ENCODE assay signal across 2 cellular contexts in genomic region chr7:47970750-47971149, GRCh38.
TF ChIP-seq lines count a peak whose summit lies in the region.

No MANE protein-coding gene starts in this region.

TF ChIP-seq in liver, 16 proteins besides CTCF, POLR2A, EP300 and RAD21:
- TF ChIP-seq TAF1 (conservative IDR thresholded peaks at IDR 0.05): no peak
- no peak for TF ChIP-seq HNF4A (conservative IDR thresholded peaks at IDR 0.05)
- no peak for TF ChIP-seq FOXA2 (IDR thresholded peaks at IDR 0.05)
- no peak for TF ChIP-seq ATF3 (IDR thresholded peaks at IDR 0.05)
- no peak for TF ChIP-seq YY1 (IDR thresholded peaks at IDR 0.05)
- TF ChIP-seq NR2F2 (IDR thresholded peaks at IDR 0.05): no peak
- TF ChIP-seq REST (IDR thresholded peaks at IDR 0.05): no peak
- TF ChIP-seq RXRA (IDR thresholded peaks at IDR 0.05): no peak
- TF ChIP-seq GABPA (IDR thresholded peaks at IDR 0.05 in 1 of 2, conservative IDR thresholded peaks at IDR 0.05 in 1 of 2): no peak
- no peak for TF ChIP-seq EGR1 (IDR thresholded peaks at IDR 0.05; ENCODE audit: low read depth in 2 of 2)
- no peak for TF ChIP-seq JUND (IDR thresholded peaks at IDR 0.05)
- TF ChIP-seq SP1 (IDR thresholded peaks at IDR 0.05): no peak
- no peak for TF ChIP-seq FOXA1 (IDR thresholded peaks at IDR 0.05)
- no peak for TF ChIP-seq MAX (IDR thresholded peaks at IDR 0.05)
- TF ChIP-seq, protein P1, sequence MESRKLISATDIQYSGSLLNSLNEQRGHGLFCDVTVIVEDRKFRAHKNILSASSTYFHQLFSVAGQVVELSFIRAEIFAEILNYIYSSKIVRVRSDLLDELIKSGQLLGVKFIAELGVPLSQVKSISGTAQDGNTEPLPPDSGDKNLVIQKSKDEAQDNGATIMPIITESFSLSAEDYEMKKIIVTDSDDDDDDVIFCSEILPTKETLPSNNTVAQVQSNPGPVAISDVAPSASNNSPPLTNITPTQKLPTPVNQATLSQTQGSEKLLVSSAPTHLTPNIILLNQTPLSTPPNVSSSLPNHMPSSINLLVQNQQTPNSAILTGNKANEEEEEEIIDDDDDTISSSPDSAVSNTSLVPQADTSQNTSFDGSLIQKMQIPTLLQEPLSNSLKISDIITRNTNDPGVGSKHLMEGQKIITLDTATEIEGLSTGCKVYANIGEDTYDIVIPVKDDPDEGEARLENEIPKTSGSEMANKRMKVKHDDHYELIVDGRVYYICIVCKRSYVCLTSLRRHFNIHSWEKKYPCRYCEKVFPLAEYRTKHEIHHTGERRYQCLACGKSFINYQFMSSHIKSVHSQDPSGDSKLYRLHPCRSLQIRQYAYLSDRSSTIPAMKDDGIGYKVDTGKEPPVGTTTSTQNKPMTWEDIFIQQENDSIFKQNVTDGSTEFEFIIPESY (IDR thresholded peaks at IDR 0.05): no peak
- no peak for TF ChIP-seq HNF4G (IDR thresholded peaks at IDR 0.05)
TF ChIP-seq in liver: peak in this region for 0.

TF ChIP-seq in HepG2, 621 proteins besides CTCF, POLR2A, EP300 and RAD21:
- TF ChIP-seq RNF2 (conservative IDR thresholded peaks at IDR 0.05; ENCODE audit: low read depth) (no peak), ZFP41 (CRISPR knock-in tag; IDR thresholded peaks at IDR 0.05; ENCODE audit: borderline replicate concordance) (no peak), ZZZ3 (CRISPR knock-in tag; IDR thresholded peaks at IDR 0.05; ENCODE audit: borderline replicate concordance) (no peak), STAG1 (CRISPR knock-in tag; IDR thresholded peaks at IDR 0.05) (no peak), SMAD3 (CRISPR knock-in tag; IDR thresholded peaks at IDR 0.05) (no peak), PITX1 (CRISPR knock-in tag; IDR thresholded peaks at IDR 0.05) (no peak), GFI1 (CRISPR knock-in tag; IDR thresholded peaks at IDR 0.05; ENCODE audit: borderline replicate concordance) (no peak), HIVEP1 (CRISPR knock-in tag; IDR thresholded peaks at IDR 0.05) (no peak), ZNF703 (CRISPR knock-in tag; IDR thresholded peaks at IDR 0.05; ENCODE audit: borderline replicate concordance) (no peak), MYNN (CRISPR knock-in tag; IDR thresholded peaks at IDR 0.05; ENCODE audit: low read depth) (no peak), SP140L (CRISPR knock-in tag; IDR thresholded peaks at IDR 0.05; ENCODE audit: borderline replicate concordance) (no peak), HNRNPLL (IDR thresholded peaks at IDR 0.05; ENCODE audit: low read depth, low read length, poor library complexity, severe bottlenecking) (no peak), PBX3 (CRISPR knock-in tag; IDR thresholded peaks at IDR 0.05; ENCODE audit: borderline replicate concordance) (no peak), ZNF292 (CRISPR knock-in tag; IDR thresholded peaks at IDR 0.05; ENCODE audit: borderline replicate concordance, low read depth) (no peak), MAFF (IDR thresholded peaks at IDR 0.05; ENCODE audit: low read depth, low read length) (no peak), WIZ (CRISPR knock-in tag; IDR thresholded peaks at IDR 0.05) (no peak), SIX1 (CRISPR knock-in tag; IDR thresholded peaks at IDR 0.05; ENCODE audit: borderline replicate concordance) (no peak), EED (CRISPR knock-in tag; IDR thresholded peaks at IDR 0.05) (no peak), ZNF10 (CRISPR knock-in tag; IDR thresholded peaks at IDR 0.05; ENCODE audit: borderline replicate concordance, low read depth) (no peak), ZNF512B (CRISPR knock-in tag; IDR thresholded peaks at IDR 0.05; ENCODE audit: borderline replicate concordance) (no peak)
